In genomic region chr14:58243790-58244555, GRCh38 we compare ENCODE assay signal across 8 cellular contexts. TPM values are rescaled to one million over a fixed set of nuclear protein-coding genes. Genes with fewer than 3 reads are reported as not detected.
DNase-seq lines count a peak whose midpoint lies in the region; ATAC-seq and TF ChIP-seq lines count a peak whose summit lies in the region.

No MANE protein-coding gene starts in this region.

- peaks cover 35% of the 10 kb centered on the region for H3K4me1 Mint-ChIP-seq in dendritic cell treated with granulocyte-macrophage colony-stimulating factor and Interleukin-4, amounts not matched to agents 40 ng/mL and 50 ng/mL, for 4 days (ENCODE audit: low read depth)

- peak overlapping the region; percentile 88 for H2AFZ ChIP-seq in PC-3 (ENCODE audit: low read length)

- WGBS in mesendoderm (ENCODE audit: extremely low coverage, insufficient coverage, low lambda C conversion rate): no CpG with 5 or more reads among the region's 16 CpGs

- H3K4me2 ChIP-seq in PC-3 (ENCODE audit: low read length): peak overlapping the region; percentile 88
- H3K4me2 ChIP-seq in mesendoderm (ENCODE audit: low read length): peak overlapping the region; percentile 32

- no peak overlapping the region for H2BK5ac ChIP-seq in mesendoderm (ENCODE audit: low read length)

- no peaks in the 10 kb centered on the region for H3K9me2 ChIP-seq in PC-3 (replicated peaks; ENCODE audit: low read length)

- H3K4me1 ChIP-seq in PC-3 (ENCODE audit: insufficient read depth, low read length): peaks cover 30% of the 10 kb centered on the region
- H3K4me1 ChIP-seq in mesendoderm (ENCODE audit: control insufficient read depth, low read depth, low read length): no peaks in the 10 kb centered on the region

- peak overlapping the region; percentile 39 for H4K8ac ChIP-seq in mesendoderm (ENCODE audit: low read depth, low read length)

- intact Hi-C loops in PC-3 (cut with micrococcal nuclease): loop anchor here (1.0 to 10.0 kb wide), 4 partner anchors 45 to 1241 kb away; partner anchors contain the start of genes ARID4A, JKAMP and L3HYPDH
- intact Hi-C loops in dendritic cell treated with granulocyte-macrophage colony-stimulating factor and Interleukin-4, amounts not matched to agents 40 ng/mL and 50 ng/mL, for 4 days (cut with micrococcal nuclease): loop anchor here (1.0 to 5.0 kb wide), 4 partner anchors 38 to 183 kb away; partner anchors contain the start of genes ACTR10, KIAA0586 and TIMM9

- H4K20me1 ChIP-seq in PC-3 (ENCODE audit: low read length): peaks cover 29% of the 10 kb centered on the region

- H2BK120ac ChIP-seq in mesendoderm (ENCODE audit: low read depth, low read length): no peak overlapping the region

- peak; percentile 87 for DNase-seq in DMS114 treated with DMSO at 0.1 percent for 48 hours (lab: John Stamatoyannopoulos, UW; ENCODE audit: unreplicated experiment)
- DNase-seq in PC-3: peak; percentile 94
- peak; percentile 18 for DNase-seq in mesendoderm
- DNase-seq in GM10266 (ENCODE audit: extremely low spot score): no peak
- DNase-seq in NCI-H774 (lab: John Stamatoyannopoulos, UW): no peak

- no peaks in the 10 kb centered on the region for H3K27me3 Mint-ChIP-seq in dendritic cell treated with granulocyte-macrophage colony-stimulating factor and Interleukin-4, amounts not matched to agents 40 ng/mL and 50 ng/mL, for 4 days

- H3K9me3 ChIP-seq in PC-3 (ENCODE audit: low read length): no peaks in the 10 kb centered on the region

- TSS peak; percentile 93 for BruUV-seq in PC-3 (replicated peaks; lab: Mats Ljungman, UMichigan)

- peak overlapping the region; percentile 96 for H3K27ac Mint-ChIP-seq in dendritic cell treated with granulocyte-macrophage colony-stimulating factor and Interleukin-4, amounts not matched to agents 40 ng/mL and 50 ng/mL, for 4 days

- H3K79me2 ChIP-seq in PC-3 (ENCODE audit: low read length) (peaks cover 43% of the 10 kb centered on the region), mesendoderm (ENCODE audit: control insufficient read depth, insufficient read depth, low read length) (peaks cover 37% of the 10 kb centered on the region)

- CTCF ChIA-PET in PC-3 (lab: Charles Lee): no interaction called here

- 0 out of 2 replicates have a peak, but pooled peaks have one; percentile 29 for TF ChIP-seq CTCF in PC-3 (conservative IDR thresholded peaks at IDR 0.05; ENCODE audit: low read depth, low read length)
- TF ChIP-seq CTCF in GM10266 (IDR thresholded peaks at IDR 0.05; ENCODE audit: control insufficient read depth, insufficient read depth, low read depth, missing control alignments): no peak

- ATAC-seq in GM19455 (IDR thresholded peaks at IDR 0.05; ENCODE audit: unreplicated experiment): peak; percentile 38
- peak; percentile 23 for ATAC-seq in HG03469 (IDR thresholded peaks at IDR 0.05; ENCODE audit: unreplicated experiment)
- peak; percentile 34 for ATAC-seq in PC-3

- H3K4me3 ChIP-seq in PC-3 (ENCODE audit: low read length) (peak overlapping the region; percentile 76), mesendoderm (ENCODE audit: low read length) (peak overlapping the region; percentile 70)

- H3K9ac ChIP-seq in PC-3 (ENCODE audit: low read length) (peak overlapping the region; percentile 90), mesendoderm (ENCODE audit: low read length) (peak overlapping the region; percentile 77)

- H3F3A ChIP-seq in PC-3 (ENCODE audit: low read length, unreplicated experiment): peaks cover 14% of the 10 kb centered on the region

- H3K9me3 Mint-ChIP-seq in dendritic cell treated with granulocyte-macrophage colony-stimulating factor and Interleukin-4, amounts not matched to agents 40 ng/mL and 50 ng/mL, for 4 days: no peaks in the 10 kb centered on the region

- peak overlapping the region; percentile 95 for H3K4me3 Mint-ChIP-seq in dendritic cell treated with granulocyte-macrophage colony-stimulating factor and Interleukin-4, amounts not matched to agents 40 ng/mL and 50 ng/mL, for 4 days

- H2BK15ac ChIP-seq in mesendoderm (replicated peaks; ENCODE audit: low read depth): no peak overlapping the region

- H3K36me3 ChIP-seq in PC-3 (ENCODE audit: low read depth, low read length) (peaks cover 19% of the 10 kb centered on the region), mesendoderm (ENCODE audit: control insufficient read depth, insufficient read depth, low read length) (no peaks in the 10 kb centered on the region)

- H3K56ac ChIP-seq in mesendoderm (ENCODE audit: low read length): peak overlapping the region; percentile 84

- no peak overlapping the region for H4K5ac ChIP-seq in mesendoderm (ENCODE audit: low read length)

- H3K27me3 ChIP-seq in PC-3 (ENCODE audit: low read length) (no peaks in the 10 kb centered on the region), mesendoderm (ENCODE audit: insufficient read depth, low read length, poor library complexity) (no peaks in the 10 kb centered on the region)

- H3K27ac ChIP-seq in PC-3 (ENCODE audit: low read length) (peak overlapping the region; percentile 87), mesendoderm (ENCODE audit: low read depth, low read length) (no peak overlapping the region)

- H2AK5ac ChIP-seq in mesendoderm (ENCODE audit: low read length): no peak overlapping the region

- no peak overlapping the region for H3K4ac ChIP-seq in mesendoderm (ENCODE audit: low read depth, low read length)

- POLR2A ChIA-PET in PC-3 (lab: Charles Lee; ENCODE audit: unreplicated experiment): interaction anchor here (0.6 to 1.3 kb wide), 2 partner anchors 54 to 80 kb away, joined by 4 to 19 read pairs; partner anchors contain the start of gene ARID4A

- H3K23ac ChIP-seq in mesendoderm (ENCODE audit: low read length): no peak overlapping the region

- peaks cover 2% of the 10 kb centered on the region for H3K79me1 ChIP-seq in mesendoderm (ENCODE audit: low read length)

- H3K36me3 Mint-ChIP-seq in dendritic cell treated with granulocyte-macrophage colony-stimulating factor and Interleukin-4, amounts not matched to agents 40 ng/mL and 50 ng/mL, for 4 days (ENCODE audit: low read depth): peaks cover 31% of the 10 kb centered on the region

- H3K18ac ChIP-seq in mesendoderm (ENCODE audit: low read length): no peak overlapping the region

RNA-seq across cellular contexts. Expression of gene PSMA3, which starts 0.7 kb away (rescaled TPM):
- total RNA-seq in PC-3 (2014; rRNA removed): 669 and 700 TPM in 2 replicates
- polyA plus RNA-seq in mesendoderm (2013, experiment 1 of 2): 640 TPM
- polyA plus RNA-seq in mesendoderm (2013, experiment 2 of 2): 634 TPM

RNA-seq across cellular contexts. Expression of gene ACTR10, which starts 44.0 kb away (rescaled TPM):
- 118 and 126 TPM in 2 replicates for total RNA-seq in PC-3 (2014; rRNA removed)
- polyA plus RNA-seq in mesendoderm (2013, experiment 1 of 2): 28.2 TPM
- 26.4 TPM for polyA plus RNA-seq in mesendoderm (2013, experiment 2 of 2)

RNA-seq across cellular contexts. Expression of gene ARID4A, which starts 54.4 kb away (rescaled TPM):
- total RNA-seq in PC-3 (2014; rRNA removed): 7.3 and 11.3 TPM in 2 replicates
- 8.2 TPM for polyA plus RNA-seq in mesendoderm (2013, experiment 1 of 2)
- 7.5 TPM for polyA plus RNA-seq in mesendoderm (2013, experiment 2 of 2)

Comparison
In these comparisons a context has a peak if more than half of its experiments do, and no peak if none do; other contexts are left out.
1. DNase-seq: peak in DMS114 treated with DMSO at 0.1 percent for 48 hours (single experiment), PC-3 (single experiment) and mesendoderm (single experiment); none in GM10266 (single experiment) and NCI-H774 (single experiment).
2. Peak in every context shown above with its lines, with median percentiles within 50 percentile points of each other: ATAC-seq.